ENCODE assay signal across 1 cellular context in genomic region chr3:76972624-76973296, GRCh38.
A peak's percentile ranks its signal among the peaks of the same experiment; 100 is the strongest.
TF ChIP-seq lines count a peak whose summit lies in the region.

No MANE protein-coding gene starts in this region.

TF ChIP-seq in HepG2, 621 proteins besides CTCF, POLR2A, EP300 and RAD21 (continued from another document and continues in another):
- TF ChIP-seq SALL1 (CRISPR knock-in tag; IDR thresholded peaks at IDR 0.05), result peak; percentile 87
- TF ChIP-seq BCL6 (CRISPR knock-in tag; IDR thresholded peaks at IDR 0.05), result peak; percentile 73
- TF ChIP-seq AHDC1 (CRISPR knock-in tag; IDR thresholded peaks at IDR 0.05; ENCODE audit: borderline replicate concordance), result peak; percentile 95
- 0 out of 2 replicates have a peak, but pooled peaks have one; percentile 21 for TF ChIP-seq MED1 (CRISPR knock-in tag; IDR thresholded peaks at IDR 0.05)
- TF ChIP-seq RARA (CRISPR knock-in tag; IDR thresholded peaks at IDR 0.05), result peak; percentile 60; the same call in 1 of the 2 replicates
- TF ChIP-seq ZNF713 (CRISPR knock-in tag; IDR thresholded peaks at IDR 0.05), result no peak
- TF ChIP-seq SOX5 (CRISPR knock-in tag; IDR thresholded peaks at IDR 0.05; ENCODE audit: borderline replicate concordance), result 0 out of 2 replicates have a peak, but pooled peaks have one; percentile 9
- peak; percentile 90 for TF ChIP-seq ISL2 (CRISPR knock-in tag; IDR thresholded peaks at IDR 0.05)
- 0 out of 2 replicates have a peak, but pooled peaks have one; percentile 42 for TF ChIP-seq NFKBIZ (CRISPR knock-in tag; IDR thresholded peaks at IDR 0.05)
- TF ChIP-seq HMG20A (CRISPR knock-in tag; IDR thresholded peaks at IDR 0.05; ENCODE audit: borderline replicate concordance), result peak; percentile 87
- TF ChIP-seq HNF4A (CRISPR knock-in tag; IDR thresholded peaks at IDR 0.05), result peak; percentile 97
- TF ChIP-seq GATAD2A (CRISPR knock-in tag; IDR thresholded peaks at IDR 0.05), result peak; percentile 91
- peak; percentile 65; the same call in 1 of the 2 replicates for TF ChIP-seq ZBTB20 (CRISPR knock-in tag; IDR thresholded peaks at IDR 0.05; ENCODE audit: borderline replicate concordance, low read depth)
- TF ChIP-seq MEF2D (CRISPR knock-in tag; IDR thresholded peaks at IDR 0.05), result 0 out of 2 replicates have a peak, but pooled peaks have one; percentile 69
- TF ChIP-seq HDAC1 (CRISPR knock-in tag; IDR thresholded peaks at IDR 0.05), result peak; percentile 56
- TF ChIP-seq TEAD3 (CRISPR knock-in tag; optimal IDR thresholded peaks at IDR 0.05; ENCODE audit: borderline replicate concordance), result peak; percentile 24
- peak; percentile 11; the same call in 1 of the 2 replicates for TF ChIP-seq CEBPB (IDR thresholded peaks at IDR 0.05; ENCODE audit: borderline replicate concordance, low read depth, low read length)
- TF ChIP-seq ZMYM3 (CRISPR knock-in tag; IDR thresholded peaks at IDR 0.05), result peak; percentile 46; the same call in 1 of the 2 replicates
- TF ChIP-seq EHMT2 (IDR thresholded peaks at IDR 0.05; ENCODE audit: borderline replicate concordance, low read depth, low read length), result no peak
- peak; percentile 82 for TF ChIP-seq ZMYM4 (CRISPR knock-in tag; IDR thresholded peaks at IDR 0.05)
- no peak for TF ChIP-seq FOXP1 (IDR thresholded peaks at IDR 0.05)
- TF ChIP-seq FOXP1 (CRISPR knock-in tag; IDR thresholded peaks at IDR 0.05), result peak; percentile 84; the same call in 1 of the 2 replicates
- no peak for TF ChIP-seq SOX13 (IDR thresholded peaks at IDR 0.05)
- peak in 1 of 2 experiments; percentile 58; a peak in 2 of 4 replicates for TF ChIP-seq SOX13 (CRISPR knock-in tag; conservative IDR thresholded peaks at IDR 0.05 in 1 of 2, IDR thresholded peaks at IDR 0.05 in 1 of 2)
- TF ChIP-seq CREM (IDR thresholded peaks at IDR 0.05), result peak; percentile 81; the same call in 1 of the 2 replicates
- TF ChIP-seq CREM (CRISPR knock-in tag; IDR thresholded peaks at IDR 0.05), result no peak
- TF ChIP-seq MIXL1 (CRISPR knock-in tag; IDR thresholded peaks at IDR 0.05), result 0 out of 2 replicates have a peak, but pooled peaks have one; percentile 22
- TF ChIP-seq CBFB (CRISPR knock-in tag; IDR thresholded peaks at IDR 0.05), result 0 out of 2 replicates have a peak, but pooled peaks have one; percentile 28
- TF ChIP-seq ARID5B (CRISPR knock-in tag; IDR thresholded peaks at IDR 0.05), result peak; percentile 80
- no peak for TF ChIP-seq MLLT10 (CRISPR knock-in tag; IDR thresholded peaks at IDR 0.05)
- TF ChIP-seq ZNF205 (CRISPR knock-in tag; IDR thresholded peaks at IDR 0.05), result peak; percentile 38; the same call in 1 of the 2 replicates
- TF ChIP-seq, protein P1, sequence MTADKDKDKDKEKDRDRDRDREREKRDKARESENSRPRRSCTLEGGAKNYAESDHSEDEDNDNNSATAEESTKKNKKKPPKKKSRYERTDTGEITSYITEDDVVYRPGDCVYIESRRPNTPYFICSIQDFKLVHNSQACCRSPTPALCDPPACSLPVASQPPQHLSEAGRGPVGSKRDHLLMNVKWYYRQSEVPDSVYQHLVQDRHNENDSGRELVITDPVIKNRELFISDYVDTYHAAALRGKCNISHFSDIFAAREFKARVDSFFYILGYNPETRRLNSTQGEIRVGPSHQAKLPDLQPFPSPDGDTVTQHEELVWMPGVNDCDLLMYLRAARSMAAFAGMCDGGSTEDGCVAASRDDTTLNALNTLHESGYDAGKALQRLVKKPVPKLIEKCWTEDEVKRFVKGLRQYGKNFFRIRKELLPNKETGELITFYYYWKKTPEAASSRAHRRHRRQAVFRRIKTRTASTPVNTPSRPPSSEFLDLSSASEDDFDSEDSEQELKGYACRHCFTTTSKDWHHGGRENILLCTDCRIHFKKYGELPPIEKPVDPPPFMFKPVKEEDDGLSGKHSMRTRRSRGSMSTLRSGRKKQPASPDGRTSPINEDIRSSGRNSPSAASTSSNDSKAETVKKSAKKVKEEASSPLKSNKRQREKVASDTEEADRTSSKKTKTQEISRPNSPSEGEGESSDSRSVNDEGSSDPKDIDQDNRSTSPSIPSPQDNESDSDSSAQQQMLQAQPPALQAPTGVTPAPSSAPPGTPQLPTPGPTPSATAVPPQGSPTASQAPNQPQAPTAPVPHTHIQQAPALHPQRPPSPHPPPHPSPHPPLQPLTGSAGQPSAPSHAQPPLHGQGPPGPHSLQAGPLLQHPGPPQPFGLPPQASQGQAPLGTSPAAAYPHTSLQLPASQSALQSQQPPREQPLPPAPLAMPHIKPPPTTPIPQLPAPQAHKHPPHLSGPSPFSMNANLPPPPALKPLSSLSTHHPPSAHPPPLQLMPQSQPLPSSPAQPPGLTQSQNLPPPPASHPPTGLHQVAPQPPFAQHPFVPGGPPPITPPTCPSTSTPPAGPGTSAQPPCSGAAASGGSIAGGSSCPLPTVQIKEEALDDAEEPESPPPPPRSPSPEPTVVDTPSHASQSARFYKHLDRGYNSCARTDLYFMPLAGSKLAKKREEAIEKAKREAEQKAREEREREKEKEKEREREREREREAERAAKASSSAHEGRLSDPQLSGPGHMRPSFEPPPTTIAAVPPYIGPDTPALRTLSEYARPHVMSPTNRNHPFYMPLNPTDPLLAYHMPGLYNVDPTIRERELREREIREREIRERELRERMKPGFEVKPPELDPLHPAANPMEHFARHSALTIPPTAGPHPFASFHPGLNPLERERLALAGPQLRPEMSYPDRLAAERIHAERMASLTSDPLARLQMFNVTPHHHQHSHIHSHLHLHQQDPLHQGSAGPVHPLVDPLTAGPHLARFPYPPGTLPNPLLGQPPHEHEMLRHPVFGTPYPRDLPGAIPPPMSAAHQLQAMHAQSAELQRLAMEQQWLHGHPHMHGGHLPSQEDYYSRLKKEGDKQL (CRISPR knock-in tag; IDR thresholded peaks at IDR 0.05; ENCODE audit: low read depth), result 0 out of 2 replicates have a peak, but pooled peaks have one; percentile 42
- TF ChIP-seq, protein P2, sequence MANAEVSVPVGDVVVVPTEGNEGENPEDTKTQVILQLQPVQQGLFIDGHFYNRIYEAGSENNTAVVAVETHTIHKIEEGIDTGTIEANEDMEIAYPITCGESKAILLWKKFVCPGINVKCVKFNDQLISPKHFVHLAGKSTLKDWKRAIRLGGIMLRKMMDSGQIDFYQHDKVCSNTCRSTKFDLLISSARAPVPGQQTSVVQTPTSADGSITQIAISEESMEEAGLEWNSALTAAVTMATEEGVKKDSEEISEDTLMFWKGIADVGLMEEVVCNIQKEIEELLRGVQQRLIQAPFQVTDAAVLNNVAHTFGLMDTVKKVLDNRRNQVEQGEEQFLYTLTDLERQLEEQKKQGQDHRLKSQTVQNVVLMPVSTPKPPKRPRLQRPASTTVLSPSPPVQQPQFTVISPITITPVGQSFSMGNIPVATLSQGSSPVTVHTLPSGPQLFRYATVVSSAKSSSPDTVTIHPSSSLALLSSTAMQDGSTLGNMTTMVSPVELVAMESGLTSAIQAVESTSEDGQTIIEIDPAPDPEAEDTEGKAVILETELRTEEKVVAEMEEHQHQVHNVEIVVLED (CRISPR knock-in tag; IDR thresholded peaks at IDR 0.05; ENCODE audit: borderline replicate concordance), result 0 out of 2 replicates have a peak, but pooled peaks have one; percentile 17
- TF ChIP-seq NR2C2 (CRISPR knock-in tag; IDR thresholded peaks at IDR 0.05; ENCODE audit: borderline replicate concordance), result 0 out of 2 replicates have a peak, but pooled peaks have one; percentile 32
- TF ChIP-seq, protein P3, sequence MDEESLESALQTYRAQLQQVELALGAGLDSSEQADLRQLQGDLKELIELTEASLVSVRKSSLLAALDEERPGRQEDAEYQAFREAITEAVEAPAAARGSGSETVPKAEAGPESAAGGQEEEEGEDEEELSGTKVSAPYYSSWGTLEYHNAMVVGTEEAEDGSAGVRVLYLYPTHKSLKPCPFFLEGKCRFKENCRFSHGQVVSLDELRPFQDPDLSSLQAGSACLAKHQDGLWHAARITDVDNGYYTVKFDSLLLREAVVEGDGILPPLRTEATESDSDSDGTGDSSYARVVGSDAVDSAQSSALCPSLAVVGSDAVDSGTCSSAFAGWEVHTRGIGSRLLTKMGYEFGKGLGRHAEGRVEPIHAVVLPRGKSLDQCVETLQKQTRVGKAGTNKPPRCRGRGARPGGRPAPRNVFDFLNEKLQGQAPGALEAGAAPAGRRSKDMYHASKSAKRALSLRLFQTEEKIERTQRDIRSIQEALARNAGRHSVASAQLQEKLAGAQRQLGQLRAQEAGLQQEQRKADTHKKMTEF (CRISPR knock-in tag; IDR thresholded peaks at IDR 0.05), result 0 out of 2 replicates have a peak, but pooled peaks have one; percentile 27
- 0 out of 2 replicates have a peak, but pooled peaks have one; percentile 22 for TF ChIP-seq ZFY (CRISPR knock-in tag; IDR thresholded peaks at IDR 0.05)
- peak; percentile 80 for TF ChIP-seq FOXO1 (CRISPR knock-in tag; IDR thresholded peaks at IDR 0.05)
- no peak for TF ChIP-seq SOX6 (IDR thresholded peaks at IDR 0.05)
- peak; percentile 75 for TF ChIP-seq SOX6 (CRISPR knock-in tag; IDR thresholded peaks at IDR 0.05)
- TF ChIP-seq KLF16 (CRISPR knock-in tag; IDR thresholded peaks at IDR 0.05), result peak in 1 of 2 experiments; percentile 29; a peak in 1 of 4 replicates
- peak; percentile 76; the same call in 1 of the 2 replicates for TF ChIP-seq ATF2 (CRISPR knock-in tag; IDR thresholded peaks at IDR 0.05)
- no peak for TF ChIP-seq SRSF4 (IDR thresholded peaks at IDR 0.05; ENCODE audit: low read depth, low read length, poor library complexity, severe bottlenecking)
- TF ChIP-seq ZBTB7B (CRISPR knock-in tag; IDR thresholded peaks at IDR 0.05), result peak; percentile 97
- peak; percentile 47; the same call in 1 of the 2 replicates for TF ChIP-seq PITX1 (CRISPR knock-in tag; IDR thresholded peaks at IDR 0.05)
- peak; percentile 52 for TF ChIP-seq FOSL2 (CRISPR knock-in tag; IDR thresholded peaks at IDR 0.05)
